In genomic region chr2:242030226-242030575, GRCh38 we compare ENCODE assay signal across 1 cellular context.
TF ChIP-seq lines count a peak whose summit lies in the region.

No MANE protein-coding gene starts in this region.

TF ChIP-seq in SK-N-SH, 30 proteins besides CTCF, POLR2A, EP300 and RAD21 (continued from another document):
- TF ChIP-seq REST (IDR thresholded peaks at IDR 0.05; ENCODE audit: low read depth, low read length) (no peak), ZBTB33 (IDR thresholded peaks at IDR 0.05; ENCODE audit: borderline replicate concordance, low read depth) (no peak), MEF2A (IDR thresholded peaks at IDR 0.05; ENCODE audit: borderline replicate concordance, low read depth) (no peak), FOXM1 (IDR thresholded peaks at IDR 0.05; ENCODE audit: low read depth) (no peak), NFIC (IDR thresholded peaks at IDR 0.05; ENCODE audit: borderline replicate concordance) (no peak), USF1 (IDR thresholded peaks at IDR 0.05; ENCODE audit: borderline replicate concordance, low read depth) (no peak), POLR2AphosphoS5 (IDR thresholded peaks at IDR 0.05; ENCODE audit: low read depth, low read length) (no peak), USF2 (IDR thresholded peaks at IDR 0.05; ENCODE audit: borderline replicate concordance, low read depth, low read length) (no peak), IRF3 (IDR thresholded peaks at IDR 0.05; ENCODE audit: low read depth, low read length) (no peak)
